15 cellular contexts compared by ENCODE assay signal in genomic region chr9:121778252-121779225, GRCh38.
DNase-seq lines count a peak whose midpoint lies in the region; ATAC-seq and TF ChIP-seq lines count a peak whose summit lies in the region.
"Had no signal": no experiment of that assay in that cellular context is flagged by ENCODE, and none has a peak within 500 bp of the region (broad histone marks: within the 10 kb centered on the region; RNA-seq: fewer than 3 reads in every experiment).

No MANE protein-coding gene starts in this region.

- in situ Hi-C loops in HAP-1 (cut with MboI; ENCODE audit: low sequenced_read_pairs), result no loop called here

- peak; percentile 33 for DNase-seq in M059J (ENCODE audit: low read depth)
- DNase-seq in choroid plexus epithelial cell (ENCODE audit: low read depth), result peak; percentile 28
- DNase-seq in hepatic stellate cell (ENCODE audit: low spot score), result peak; percentile 32
- DNase-seq in sigmoid colon, result no peak
- no peak for DNase-seq in hepatocyte (ENCODE audit: low spot score)
- DNase-seq in HAP-1 (ENCODE audit: low spot score in 2 of 2), result no peak
- DNase-seq in effector CD4-positive, alpha-beta T cell, result no peak
- DNase-seq: activated naive CD4-positive, alpha-beta T cell treated with anti-CD3 and anti-CD28 coated beads, Interleukin-2, amount 10 ng/mL, durations not matched to agents 7 days and 5 days; DMS79; stimulated activated naive B cell treated with anti-CD40 and anti-IgM and Interleukin-4, amounts not matched to agents 10 μg/mL and 1 μg/mL and 100 μg/mL, for 72 hours had no signal

- H4K20me1 ChIP-seq in hepatocyte (ENCODE audit: insufficient read depth, poor library complexity, severe bottlenecking), result no peaks in the 10 kb centered on the region
- H4K20me1 ChIP-seq: BLaER1 had no signal

- H3K36me3 ChIP-seq in sigmoid colon (peaks cover 41 to 81% (median 68%) of the 10 kb centered on the region in 4 donors), hepatocyte (replicated peaks; ENCODE audit: insufficient read depth, low read depth) (no peaks in the 10 kb centered on the region), HAP-1 (replicated peaks) (peaks cover 33% of the 10 kb centered on the region)

- H3K27ac ChIP-seq in sigmoid colon, result peak overlapping the region in 3 of 4 donors; percentile 66 to 83 (median 73)
- H3K27ac ChIP-seq in hepatocyte, result no peak overlapping the region
- H3K27ac ChIP-seq: RWPE1 had no signal

- H2AFZ ChIP-seq in hepatocyte, result no peak overlapping the region

- intact Hi-C loops in sigmoid colon (cut with DNase I), result loop anchor here (5.0 kb wide), 1 partner anchor 76 kb away; no protein-coding TSS in a partner anchor

- 92% methylated on average over 4 of the region's 4 CpGs for WGBS in sigmoid colon, 2 donors
- 85% methylated on average over 4 of the region's 4 CpGs for WGBS in hepatocyte (ENCODE audit: low lambda C conversion rate, missing lambda C conversion rate)

- TF ChIP-seq EP300 in sigmoid colon (IDR thresholded peaks at IDR 0.05), result no peak

- TF ChIP-seq POLR2A in sigmoid colon (IDR thresholded peaks at IDR 0.05), result no peak

- H3K4me1 ChIP-seq in sigmoid colon (peaks cover 0 to 30% (median 21%) of the 10 kb centered on the region in 4 donors), hepatocyte (ENCODE audit: insufficient read depth) (no peaks in the 10 kb centered on the region), HAP-1 (no peaks in the 10 kb centered on the region; the same call in 1 of the 2 replicates)

- no peak for ATAC-seq in HG02938 (IDR thresholded peaks at IDR 0.05; ENCODE audit: unreplicated experiment)
- ATAC-seq: activated CD4-positive, CD25-positive, alpha-beta regulatory T cell treated with anti-CD3 and anti-CD28 coated beads, Interleukin-2, amount 50 U/mL, for 24 hours; left lobe of liver had no signal

- no peaks in the 10 kb centered on the region for H3K27me3 ChIP-seq in sigmoid colon
- H3K27me3 ChIP-seq in hepatocyte, result no peaks in the 10 kb centered on the region
- H3K27me3 ChIP-seq in HAP-1 (ENCODE audit: low read depth), result no peaks in the 10 kb centered on the region
- H3K27me3 ChIP-seq: BLaER1 had no signal

- H3K79me2 ChIP-seq in hepatocyte, result no peaks in the 10 kb centered on the region

- H3K9me2 ChIP-seq in hepatocyte (replicated peaks; ENCODE audit: insufficient read depth), result no peaks in the 10 kb centered on the region

- no peak overlapping the region for H3K4me3 ChIP-seq in choroid plexus epithelial cell (ENCODE audit: low read depth, low read length)
- no peak overlapping the region for H3K4me3 ChIP-seq in sigmoid colon
- no peak overlapping the region for H3K4me3 ChIP-seq in hepatocyte
- H3K4me3 ChIP-seq in HAP-1, result no peak overlapping the region
- H3K4me3 ChIP-seq: BLaER1 had no signal

- no peak overlapping the region for H3K4me2 ChIP-seq in hepatocyte
- H3K4me2 ChIP-seq: BLaER1 had no signal

- no peaks in the 10 kb centered on the region for H3K9me3 ChIP-seq in sigmoid colon
- H3K9me3 ChIP-seq in hepatocyte (ENCODE audit: low read depth), result no peaks in the 10 kb centered on the region
- H3K9me3 ChIP-seq in HAP-1, result no peaks in the 10 kb centered on the region

- TF ChIP-seq CTCF in choroid plexus epithelial cell (conservative IDR thresholded peaks at IDR 0.05; ENCODE audit: low read depth, low read length) (no peak), sigmoid colon (IDR thresholded peaks at IDR 0.05) (no peak), hepatocyte (IDR thresholded peaks at IDR 0.05; ENCODE audit: poor library complexity) (no peak)

Comparison
In these comparisons a context has a peak if more than half of its experiments do, and no peak if none do; other contexts are left out.
1. DNase-seq: peak in M059J (single experiment), choroid plexus epithelial cell (single experiment) and hepatic stellate cell (single experiment); none in sigmoid colon (single experiment), hepatocyte (single experiment), HAP-1 (0 of 2) and effector CD4-positive, alpha-beta T cell (single experiment).